1 cellular context compared by ENCODE assay signal in the genomic region with DNA sequence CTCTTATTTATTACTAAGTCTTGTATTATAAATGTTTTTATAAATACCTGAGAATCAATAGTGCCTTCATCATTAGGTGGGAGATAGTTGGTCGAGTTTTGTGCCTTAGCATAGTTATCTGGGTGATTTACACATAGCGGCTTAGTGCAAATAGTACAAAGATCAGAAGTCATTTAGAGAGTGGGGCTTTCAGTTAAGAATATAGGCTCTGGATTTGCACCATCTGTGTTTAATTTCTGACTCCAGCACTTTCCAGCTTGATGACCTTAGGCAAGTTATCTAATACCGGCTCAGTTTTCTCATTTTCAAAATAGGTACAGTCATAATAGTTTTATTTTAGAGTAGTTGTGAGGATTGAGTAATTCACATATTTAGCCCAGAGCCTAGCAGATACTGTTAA.
TF ChIP-seq lines count a peak whose summit lies in the region.

No MANE protein-coding gene starts in this region.

TF ChIP-seq in SK-N-SH, 30 proteins besides CTCF, POLR2A, EP300 and RAD21:
- TF ChIP-seq, protein P1, sequence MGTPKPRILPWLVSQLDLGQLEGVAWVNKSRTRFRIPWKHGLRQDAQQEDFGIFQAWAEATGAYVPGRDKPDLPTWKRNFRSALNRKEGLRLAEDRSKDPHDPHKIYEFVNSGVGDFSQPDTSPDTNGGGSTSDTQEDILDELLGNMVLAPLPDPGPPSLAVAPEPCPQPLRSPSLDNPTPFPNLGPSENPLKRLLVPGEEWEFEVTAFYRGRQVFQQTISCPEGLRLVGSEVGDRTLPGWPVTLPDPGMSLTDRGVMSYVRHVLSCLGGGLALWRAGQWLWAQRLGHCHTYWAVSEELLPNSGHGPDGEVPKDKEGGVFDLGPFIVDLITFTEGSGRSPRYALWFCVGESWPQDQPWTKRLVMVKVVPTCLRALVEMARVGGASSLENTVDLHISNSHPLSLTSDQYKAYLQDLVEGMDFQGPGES (IDR thresholded peaks at IDR 0.05; ENCODE audit: low read depth, low read length), result no peak
- TF ChIP-seq NRF1 (IDR thresholded peaks at IDR 0.05; ENCODE audit: low read depth, low read length) (no peak), SMC3 (IDR thresholded peaks at IDR 0.05; ENCODE audit: low read depth, low read length) (no peak), SIN3A (IDR thresholded peaks at IDR 0.05; ENCODE audit: borderline replicate concordance, low read depth, low read length) (no peak), CHD2 (IDR thresholded peaks at IDR 0.05; ENCODE audit: low read length, partially characterized antibody) (no peak), FOSL2 (IDR thresholded peaks at IDR 0.05; ENCODE audit: borderline replicate concordance, low read depth) (no peak), TEAD4 (IDR thresholded peaks at IDR 0.05; ENCODE audit: borderline replicate concordance, insufficient read depth) (no peak), EZH2phosphoT487 (IDR thresholded peaks at IDR 0.05; ENCODE audit: borderline replicate concordance, low read depth) (no peak), TAF1 (IDR thresholded peaks at IDR 0.05; ENCODE audit: borderline replicate concordance, low read depth, low read length) (no peak), JUND (IDR thresholded peaks at IDR 0.05) (no peak)
- TF ChIP-seq, protein P2, sequence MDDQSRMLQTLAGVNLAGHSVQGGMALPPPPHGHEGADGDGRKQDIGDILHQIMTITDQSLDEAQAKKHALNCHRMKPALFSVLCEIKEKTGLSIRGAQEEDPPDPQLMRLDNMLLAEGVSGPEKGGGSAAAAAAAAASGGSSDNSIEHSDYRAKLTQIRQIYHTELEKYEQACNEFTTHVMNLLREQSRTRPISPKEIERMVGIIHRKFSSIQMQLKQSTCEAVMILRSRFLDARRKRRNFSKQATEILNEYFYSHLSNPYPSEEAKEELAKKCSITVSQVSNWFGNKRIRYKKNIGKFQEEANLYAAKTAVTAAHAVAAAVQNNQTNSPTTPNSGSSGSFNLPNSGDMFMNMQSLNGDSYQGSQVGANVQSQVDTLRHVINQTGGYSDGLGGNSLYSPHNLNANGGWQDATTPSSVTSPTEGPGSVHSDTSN (IDR thresholded peaks at IDR 0.05), result no peak
- TF ChIP-seq, protein P3, sequence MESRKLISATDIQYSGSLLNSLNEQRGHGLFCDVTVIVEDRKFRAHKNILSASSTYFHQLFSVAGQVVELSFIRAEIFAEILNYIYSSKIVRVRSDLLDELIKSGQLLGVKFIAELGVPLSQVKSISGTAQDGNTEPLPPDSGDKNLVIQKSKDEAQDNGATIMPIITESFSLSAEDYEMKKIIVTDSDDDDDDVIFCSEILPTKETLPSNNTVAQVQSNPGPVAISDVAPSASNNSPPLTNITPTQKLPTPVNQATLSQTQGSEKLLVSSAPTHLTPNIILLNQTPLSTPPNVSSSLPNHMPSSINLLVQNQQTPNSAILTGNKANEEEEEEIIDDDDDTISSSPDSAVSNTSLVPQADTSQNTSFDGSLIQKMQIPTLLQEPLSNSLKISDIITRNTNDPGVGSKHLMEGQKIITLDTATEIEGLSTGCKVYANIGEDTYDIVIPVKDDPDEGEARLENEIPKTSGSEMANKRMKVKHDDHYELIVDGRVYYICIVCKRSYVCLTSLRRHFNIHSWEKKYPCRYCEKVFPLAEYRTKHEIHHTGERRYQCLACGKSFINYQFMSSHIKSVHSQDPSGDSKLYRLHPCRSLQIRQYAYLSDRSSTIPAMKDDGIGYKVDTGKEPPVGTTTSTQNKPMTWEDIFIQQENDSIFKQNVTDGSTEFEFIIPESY (IDR thresholded peaks at IDR 0.05; ENCODE audit: borderline replicate concordance, low read depth), result no peak
